25 cellular contexts compared by ENCODE assay signal in the genomic region with DNA sequence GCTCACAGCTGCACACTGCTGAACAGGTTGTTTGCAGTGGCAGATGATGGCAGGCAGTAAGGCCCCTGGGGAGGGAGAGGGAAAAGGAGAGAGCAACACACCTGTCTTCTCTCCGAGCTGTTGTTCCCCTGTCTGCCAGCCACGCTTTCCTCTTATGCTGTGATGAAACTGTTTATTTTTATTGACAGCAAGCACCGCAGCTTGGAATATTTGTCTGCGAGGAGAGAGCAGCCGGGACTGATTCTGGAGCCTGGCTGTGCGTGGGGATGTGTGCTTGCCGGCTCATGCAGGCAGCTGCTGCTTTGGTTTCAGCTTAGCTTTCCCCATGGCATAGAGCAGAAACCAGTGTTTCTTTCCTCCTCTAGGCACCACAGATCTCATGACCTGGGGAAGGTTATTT. TPM values are rescaled to one million over a fixed set of nuclear protein-coding genes. Genes with fewer than 3 reads are reported as not detected.
DNase-seq lines count a peak whose midpoint lies in the region; ATAC-seq lines count a peak whose summit lies in the region.
"Had no signal": no experiment of that assay in that cellular context is flagged by ENCODE, and none has a peak within 500 bp of the region (broad histone marks: within the 10 kb centered on the region; RNA-seq: fewer than 3 reads in every experiment).

No MANE protein-coding gene starts in this region.

- H2BK120ac ChIP-seq in trophoblast cell (ENCODE audit: insufficient read depth, low read length, poor library complexity): no peak overlapping the region

- H4K8ac ChIP-seq in trophoblast cell (ENCODE audit: low read depth, low read length): no peak overlapping the region

- H3K23ac ChIP-seq in trophoblast cell (ENCODE audit: low read length): no peak overlapping the region

- no peak overlapping the region for H2BK5ac ChIP-seq in trophoblast cell (ENCODE audit: low read depth, low read length, poor library complexity)

- no peak overlapping the region for H3K9ac ChIP-seq in trophoblast cell (ENCODE audit: low read length)

- no peak overlapping the region for H4K12ac ChIP-seq in trophoblast cell (ENCODE audit: low read depth, low read length)

- H3K79me1 ChIP-seq in trophoblast cell (ENCODE audit: low read length): no peaks in the 10 kb centered on the region

- H2AK5ac ChIP-seq in trophoblast cell (ENCODE audit: low read length): no peak overlapping the region

- H3K4me3 ChIP-seq in trophoblast cell (ENCODE audit: low read depth, low read length): no peak overlapping the region
- H3K4me3 ChIP-seq: skin epidermis, thyroid gland had no signal

- no peak overlapping the region for H3K27ac ChIP-seq in trophoblast cell (ENCODE audit: low read depth, low read length)
- H3K27ac ChIP-seq: RWPE1, skin epidermis, thyroid gland had no signal

- no peak overlapping the region for H3K4ac ChIP-seq in trophoblast cell (ENCODE audit: low read depth, low read length)

- no peak overlapping the region for H4K91ac ChIP-seq in trophoblast cell (ENCODE audit: low read depth, low read length)

- no peaks in the 10 kb centered on the region for H3K79me2 ChIP-seq in trophoblast cell (ENCODE audit: control insufficient read depth, insufficient read depth, low read length, poor library complexity)

- H3K4me2 ChIP-seq in trophoblast cell (ENCODE audit: low read length): no peak overlapping the region

- H3K9me3 ChIP-seq in trophoblast cell (ENCODE audit: insufficient read depth, low read depth, low read length): no peaks in the 10 kb centered on the region
- H3K9me3 ChIP-seq: thyroid gland had no signal

- no peak overlapping the region for H2AFZ ChIP-seq in trophoblast cell (ENCODE audit: insufficient read depth, low read length, poor library complexity)

- ATAC-seq in HG02973 (IDR thresholded peaks at IDR 0.05; ENCODE audit: unreplicated experiment): no peak
- ATAC-seq: left ventricle myocardium superior; naive thymus-derived CD4-positive, alpha-beta T cell; stimulated activated naive CD8-positive, alpha-beta T cell treated with anti-CD3 and anti-CD28 coated beads, Interleukin-15, amount 100 ng/mL, for 72 hours had no signal

- H3K18ac ChIP-seq in trophoblast cell (ENCODE audit: low read length): no peak overlapping the region

- H3K36me3 ChIP-seq in trophoblast cell (ENCODE audit: control insufficient read depth in 1 of 2, insufficient read depth in 2 of 2, low read length in 2 of 2): no peaks in the 10 kb centered on the region
- H3K36me3 ChIP-seq: thyroid gland had no signal

- WGBS in trophoblast cell (ENCODE audit: extremely low coverage, insufficient coverage, insufficient read length): no CpG with 5 or more reads among the region's 7 CpGs

- H3K27me3 ChIP-seq in trophoblast cell (ENCODE audit: insufficient read depth, low read length): no peaks in the 10 kb centered on the region
- H3K27me3 ChIP-seq: thyroid gland had no signal

- no peaks in the 10 kb centered on the region for H3K4me1 ChIP-seq in trophoblast cell (ENCODE audit: control insufficient read depth in 1 of 2, insufficient read depth in 2 of 2, low read length in 2 of 2)
- H3K4me1 ChIP-seq: thyroid gland had no signal

- H3K14ac ChIP-seq in trophoblast cell (ENCODE audit: low read length): no peak overlapping the region

- H2BK12ac ChIP-seq in trophoblast cell (ENCODE audit: low read length): no peak overlapping the region

- DNase-seq in NCI-H1092 treated with DMSO at 0.1 percent for 48 hours (lab: John Stamatoyannopoulos, UW) (peak; percentile 70), NCI-H1092 (lab: John Stamatoyannopoulos, UW) (no peak), NCI-H1694 treated with DMSO at 0.1 percent for 48 hours (lab: John Stamatoyannopoulos, UW) (peak; percentile 30), NCI-H345 treated with DMSO at 0.1 percent for 48 hours (lab: John Stamatoyannopoulos, UW; ENCODE audit: unreplicated experiment) (peak; percentile 92), middle frontal gyrus (ENCODE audit: extremely low spot score, low spot score) (peak; percentile 21), trophoblast cell (no peak)
- no peak for DNase-seq in stimulated activated CD4-positive, alpha-beta T cell treated with anti-CD3 and anti-CD28 coated beads, Interleukin-2, amount 100 ng/mL, for 48 hours
- DNase-seq: activated B cell treated with CpG ODN at 0.5 μM for 24 hours; activated CD4-positive, alpha-beta T cell treated with anti-CD3 and anti-CD28 coated beads, Interleukin-2, amount 50 U/mL, for 4 hours; activated naive CD4-positive, alpha-beta T cell treated with anti-CD3 and anti-CD28 coated beads, Interleukin-2, amount 10 ng/mL, durations not matched to agents 7 days and 5 days; CD4-positive, alpha-beta T cell; effector memory CD4-positive, alpha-beta T cell; left ventricle myocardium superior; naive thymus-derived CD4-positive, alpha-beta T cell; NCI-H1048; NCI-H524 treated with DMSO at 0.1 percent for 48 hours; retina; stimulated activated CD8-positive, alpha-beta memory T cell treated with anti-CD3 and anti-CD28 coated beads, Interleukin-4, amount 100 ng/mL, for 48 hours; stimulated activated naive CD8-positive, alpha-beta T cell treated with anti-CD3 and anti-CD28 coated beads, Interleukin-15, amount 100 ng/mL, for 72 hours; T-helper 1 cell; thyroid gland had no signal

RNA-seq across cellular contexts. Expression of gene KCNA5, which starts 58.7 kb away (rescaled TPM):
- polyA plus RNA-seq in trophoblast cell (2013): not detected in 2 replicates
- polyA plus RNA-seq: keratinocyte; naive thymus-derived CD4-positive, alpha-beta T cell had no signal

Comparison
In these comparisons a context has a peak if more than half of its experiments do, and no peak if none do; other contexts are left out.
1. DNase-seq: peak in NCI-H1092 treated with DMSO at 0.1 percent for 48 hours (single experiment), NCI-H1694 treated with DMSO at 0.1 percent for 48 hours (single experiment), NCI-H345 treated with DMSO at 0.1 percent for 48 hours (single experiment) and middle frontal gyrus (single experiment); none in NCI-H1092 (single experiment), trophoblast cell (0 of 2) and stimulated activated CD4-positive, alpha-beta T cell treated with anti-CD3 and anti-CD28 coated beads, Interleukin-2, amount 100 ng/mL, for 48 hours (0 of 2).